In genomic region chr17:30730171-30730836, GRCh38 we compare ENCODE assay signal across 8 cellular contexts.
DNase-seq lines count a peak whose midpoint lies in the region; ATAC-seq and TF ChIP-seq lines count a peak whose summit lies in the region.
"Not testable (repeated sequence)": the region's sequence is repeated elsewhere in the genome, so short reads cannot be mapped to it uniquely, and the experiment has no call there.

No MANE protein-coding gene starts in this region.

- H3K9me3 Mint-ChIP-seq in activated CD4-positive, alpha-beta memory T cell treated with anti-CD3 and anti-CD28 coated beads, Interleukin-2, amount 10 ng/mL, durations not matched to agents 7 days and 5 days; activated naive CD8-positive, alpha-beta T cell (ENCODE audit: low read depth); naive B cell; stimulated activated memory B cell treated with anti-CD40 and anti-IgM and Interleukin-4, amounts not matched to agents 10 μg/mL and 1 μg/mL and 100 μg/mL, for 72 hours: not testable (repeated sequence)

- H3K27me3 Mint-ChIP-seq in activated CD4-positive, alpha-beta memory T cell treated with anti-CD3 and anti-CD28 coated beads, Interleukin-2, amount 10 ng/mL, durations not matched to agents 7 days and 5 days; activated naive CD8-positive, alpha-beta T cell; naive B cell; stimulated activated memory B cell treated with anti-CD40 and anti-IgM and Interleukin-4, amounts not matched to agents 10 μg/mL and 1 μg/mL and 100 μg/mL, for 72 hours: not testable (repeated sequence)

- TF ChIP-seq CTCF in HEK293 (tag by site-specific recombination; IDR thresholded peaks at IDR 0.05); Panc1 (IDR thresholded peaks at IDR 0.05); esophagus squamous epithelium (IDR thresholded peaks at IDR 0.05): not testable (repeated sequence)

- DNase-seq in Panc1 (ENCODE audit: low read depth, low spot score); esophagus squamous epithelium (lab: John Stamatoyannopoulos, UW); naive B cell: not testable (repeated sequence)
- DNase-seq in activated CD4-positive, alpha-beta memory T cell treated with anti-CD3 and anti-CD28 coated beads, Interleukin-2, amount 10 ng/mL, durations not matched to agents 7 days and 5 days, result peak; percentile 11

- H3K4me3 ChIP-seq in BLaER1 (peak overlapping the region; percentile 74; the same call in 1 of the 2 replicates), Panc1 (ENCODE audit: low read depth in 2 of 2, low read length in 2 of 2) (peak overlapping the region in 1 of 2 experiments; percentile 66; a peak in 1 of 4 replicates)
- not testable (repeated sequence) for H3K4me3 ChIP-seq in HEK293 (ENCODE audit: low read depth, low read length); esophagus squamous epithelium

- H3K4me1 Mint-ChIP-seq in activated CD4-positive, alpha-beta memory T cell treated with anti-CD3 and anti-CD28 coated beads, Interleukin-2, amount 10 ng/mL, durations not matched to agents 7 days and 5 days, result peaks cover 27% of the 10 kb centered on the region
- peaks cover 20% of the 10 kb centered on the region for H3K4me1 Mint-ChIP-seq in activated naive CD8-positive, alpha-beta T cell (ENCODE audit: low read depth)
- H3K4me1 Mint-ChIP-seq in naive B cell, result peaks cover 13 to 52% (median 45%) of the 10 kb centered on the region in 3 donors
- H3K4me1 Mint-ChIP-seq in stimulated activated memory B cell treated with anti-CD40 and anti-IgM and Interleukin-4, amounts not matched to agents 10 μg/mL and 1 μg/mL and 100 μg/mL, for 72 hours, result peaks cover 31% of the 10 kb centered on the region

- POLR2A ChIA-PET in HEK293 (lab: Yijun Ruan, JAX), result interaction anchor here (0.7 kb wide), 2 partner anchors 193 to 577 kb away, joined by 3 to 5 read pairs; no protein-coding TSS in a partner anchor
- POLR2A ChIA-PET in Panc1 (lab: Charles Lee), result not testable (repeated sequence)
- POLR2A ChIA-PET in activated CD4-positive, alpha-beta memory T cell treated with anti-CD3 and anti-CD28 coated beads, Interleukin-2, amount 10 ng/mL, durations not matched to agents 7 days and 5 days (lab: Charles Lee), result interaction anchor here (0.6 to 1.1 kb wide), 4 partner anchors 11 to 102 kb away, joined by 3 read pairs; partner anchors contain the start of genes ATAD5 and CRLF3

- H3K36me3 Mint-ChIP-seq in activated CD4-positive, alpha-beta memory T cell treated with anti-CD3 and anti-CD28 coated beads, Interleukin-2, amount 10 ng/mL, durations not matched to agents 7 days and 5 days (ENCODE audit: low read depth); activated naive CD8-positive, alpha-beta T cell; naive B cell; stimulated activated memory B cell treated with anti-CD40 and anti-IgM and Interleukin-4, amounts not matched to agents 10 μg/mL and 1 μg/mL and 100 μg/mL, for 72 hours: not testable (repeated sequence)

- intact Hi-C loops in Panc1 (cut with micrococcal nuclease; ENCODE audit: unreplicated experiment); esophagus squamous epithelium (cut with DNase I): not testable (repeated sequence)

- peak overlapping the region; percentile 91; the same call in 1 of the 2 replicates for H3K9ac ChIP-seq in BLaER1

- H3K27me3 ChIP-seq in BLaER1; Panc1 (ENCODE audit: control insufficient read depth, insufficient read depth, low read length); esophagus squamous epithelium: not testable (repeated sequence)

- in situ Hi-C loops in Panc1 (cut with HindIII; ENCODE audit: low pct_unique_long_range_greater_than_20kb, low sequenced_read_pairs), result not testable (repeated sequence)

- CTCF ChIA-PET in HEK293 (lab: Yijun Ruan, JAX), result not testable (repeated sequence)
- CTCF ChIA-PET in Panc1 (lab: Charles Lee), result interaction anchor here (0.6 kb wide), 1 partner anchor 9 kb away, joined by 3 read pairs; no protein-coding TSS in a partner anchor
- CTCF ChIA-PET in activated CD4-positive, alpha-beta memory T cell treated with anti-CD3 and anti-CD28 coated beads, Interleukin-2, amount 10 ng/mL, durations not matched to agents 7 days and 5 days (lab: Charles Lee), result interaction anchor here (0.7 to 1.1 kb wide), 3 partner anchors 11 to 461 kb away, joined by 3 to 5 read pairs (median 3); partner anchors contain the start of gene CRLF3

- WGBS in esophagus squamous epithelium, 2 donors, result 94 to 96% methylated on average over 7 to 8 of the region's 8 CpGs

- peak overlapping the region; percentile 74 for H3K4me2 ChIP-seq in BLaER1

- peaks cover 78% of the 10 kb centered on the region for H4K20me1 ChIP-seq in BLaER1

- H3K27ac Mint-ChIP-seq in activated CD4-positive, alpha-beta memory T cell treated with anti-CD3 and anti-CD28 coated beads, Interleukin-2, amount 10 ng/mL, durations not matched to agents 7 days and 5 days, result peak overlapping the region; percentile 94
- peak overlapping the region; percentile 96 for H3K27ac Mint-ChIP-seq in activated naive CD8-positive, alpha-beta T cell
- H3K27ac Mint-ChIP-seq in naive B cell, result peak overlapping the region in 5 of 6 donors; percentile 74 to 96 (median 93)
- peak overlapping the region; percentile 99 for H3K27ac Mint-ChIP-seq in stimulated activated memory B cell treated with anti-CD40 and anti-IgM and Interleukin-4, amounts not matched to agents 10 μg/mL and 1 μg/mL and 100 μg/mL, for 72 hours

- peaks cover 14% of the 10 kb centered on the region for H3K36me3 ChIP-seq in BLaER1
- H3K36me3 ChIP-seq in HEK293 (ENCODE audit: control insufficient read depth in 2 of 2, insufficient read depth in 1 of 2, low read length in 2 of 2); Panc1 (ENCODE audit: control insufficient read depth, insufficient read depth, low read length); esophagus squamous epithelium: not testable (repeated sequence)

- H3K27ac ChIP-seq in BLaER1, result peak overlapping the region; percentile 88; the same call in 1 of the 2 replicates
- H3K27ac ChIP-seq in HEK293 (ENCODE audit: extremely low read depth, low read depth, low read length), result peak overlapping the region; percentile 70; the same call in 1 of the 2 replicates
- peak overlapping the region; percentile 91 for H3K27ac ChIP-seq in Panc1 (ENCODE audit: low read length)
- H3K27ac ChIP-seq in esophagus squamous epithelium, result peak overlapping the region in 3 of 4 donors; percentile 79 to 94 (median 84)

- H3K4me1 ChIP-seq in BLaER1 (peaks cover 57% of the 10 kb centered on the region), esophagus squamous epithelium (peaks cover 8 to 34% (median 9%) of the 10 kb centered on the region in 3 donors)
- H3K4me1 ChIP-seq in HEK293 (ENCODE audit: control insufficient read depth, insufficient read depth, low read length); Panc1 (ENCODE audit: control insufficient read depth, insufficient read depth, low read length): not testable (repeated sequence)

- H3K4me3 Mint-ChIP-seq in activated CD4-positive, alpha-beta memory T cell treated with anti-CD3 and anti-CD28 coated beads, Interleukin-2, amount 10 ng/mL, durations not matched to agents 7 days and 5 days, result peak overlapping the region; percentile 96
- H3K4me3 Mint-ChIP-seq in activated naive CD8-positive, alpha-beta T cell, result peak overlapping the region; percentile 94
- H3K4me3 Mint-ChIP-seq in naive B cell, result peak overlapping the region; percentile 88 to 99 (median 94)
- peak overlapping the region; percentile 98 for H3K4me3 Mint-ChIP-seq in stimulated activated memory B cell treated with anti-CD40 and anti-IgM and Interleukin-4, amounts not matched to agents 10 μg/mL and 1 μg/mL and 100 μg/mL, for 72 hours

- not testable (repeated sequence) for H3K9me3 ChIP-seq in BLaER1; HEK293 (ENCODE audit: control insufficient read depth, insufficient read depth, low read depth, low read length); Panc1 (ENCODE audit: control insufficient read depth, insufficient read depth, low read depth, low read length); esophagus squamous epithelium

- ATAC-seq in Panc1; naive B cell (ENCODE audit: low read depth in 2 of 2); stimulated activated memory B cell treated with anti-CD40 and anti-IgM and Interleukin-4, amounts not matched to agents 10 μg/mL and 1 μg/mL and 100 μg/mL, for 72 hours: not testable (repeated sequence)

- not testable (repeated sequence) for TF ChIP-seq POLR2A in esophagus squamous epithelium (IDR thresholded peaks at IDR 0.05)

- BruUV-seq in Panc1 (replicated peaks; lab: Mats Ljungman, UMichigan), result not testable (repeated sequence)

TF ChIP-seq in HEK293, 187 proteins besides CTCF, POLR2A, EP300 and RAD21:
- TF ChIP-seq ZNF623 (tag by site-specific recombination; IDR thresholded peaks at IDR 0.05) (peak; percentile 97), SCRT2 (tag by site-specific recombination; IDR thresholded peaks at IDR 0.05) (peak; percentile 99), SCRT1 (tag by site-specific recombination; IDR thresholded peaks at IDR 0.05; ENCODE audit: borderline replicate concordance) (peak; percentile 99)
